1 cellular context compared by ENCODE assay signal in the genomic region with DNA sequence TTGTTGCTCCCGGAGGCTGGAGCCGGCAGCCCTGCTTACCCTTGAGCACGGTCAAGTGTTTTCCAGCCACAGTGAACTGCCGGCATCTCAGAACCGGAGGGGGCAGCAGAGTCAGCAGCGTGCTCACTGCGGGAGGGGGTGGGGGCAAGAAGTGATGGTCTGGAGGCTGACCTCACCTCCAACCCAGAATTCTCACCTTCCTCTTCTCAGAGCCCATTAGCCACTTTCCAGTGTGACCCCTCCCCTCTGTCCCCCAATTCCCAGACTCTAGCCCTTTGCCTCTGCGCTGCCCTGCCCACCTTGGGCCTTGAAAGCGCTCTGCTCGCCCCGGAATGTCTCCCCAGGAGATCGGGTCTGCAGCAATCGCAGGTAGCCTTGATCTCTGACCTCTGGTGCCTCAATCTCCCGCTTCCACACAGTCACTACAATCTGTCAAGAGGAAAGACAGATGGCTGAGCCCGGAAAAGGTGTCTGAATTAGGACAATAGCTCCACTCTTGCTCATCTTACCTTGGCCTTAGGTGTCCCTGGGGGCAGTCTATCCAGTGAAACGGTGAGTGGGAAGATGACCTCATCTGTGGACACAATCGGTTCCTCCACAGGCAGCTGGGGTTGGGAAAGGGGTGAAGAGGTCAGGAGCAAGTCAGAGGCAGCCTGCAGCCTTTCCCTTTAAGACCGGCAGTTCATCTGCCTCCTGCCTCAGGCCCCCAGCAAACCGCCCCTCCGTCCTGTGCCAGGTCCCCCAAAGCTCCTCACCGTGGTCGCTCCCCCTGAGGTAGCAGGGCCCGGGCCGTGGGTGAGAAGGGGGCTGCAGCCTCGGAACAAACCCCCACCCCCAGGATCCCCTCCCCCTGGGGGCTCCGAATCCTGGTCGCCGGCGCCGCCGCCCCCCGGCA.
TF ChIP-seq lines count a peak whose summit lies in the region.

No MANE protein-coding gene starts in this region.

TF ChIP-seq in K562, 482 proteins besides CTCF, POLR2A, EP300 and RAD21 (continued from another document and continues in another):
- no peak for TF ChIP-seq ATF1 (CRISPR knock-in tag; IDR thresholded peaks at IDR 0.05)
- no peak for TF ChIP-seq ATF1 (tag; IDR thresholded peaks at IDR 0.05)
- TF ChIP-seq ZNF551 (CRISPR knock-in tag; IDR thresholded peaks at IDR 0.05): no peak
- TF ChIP-seq ETV1 (tag; conservative IDR thresholded peaks at IDR 0.05; ENCODE audit: low read depth): no peak
- TF ChIP-seq, protein P1, sequence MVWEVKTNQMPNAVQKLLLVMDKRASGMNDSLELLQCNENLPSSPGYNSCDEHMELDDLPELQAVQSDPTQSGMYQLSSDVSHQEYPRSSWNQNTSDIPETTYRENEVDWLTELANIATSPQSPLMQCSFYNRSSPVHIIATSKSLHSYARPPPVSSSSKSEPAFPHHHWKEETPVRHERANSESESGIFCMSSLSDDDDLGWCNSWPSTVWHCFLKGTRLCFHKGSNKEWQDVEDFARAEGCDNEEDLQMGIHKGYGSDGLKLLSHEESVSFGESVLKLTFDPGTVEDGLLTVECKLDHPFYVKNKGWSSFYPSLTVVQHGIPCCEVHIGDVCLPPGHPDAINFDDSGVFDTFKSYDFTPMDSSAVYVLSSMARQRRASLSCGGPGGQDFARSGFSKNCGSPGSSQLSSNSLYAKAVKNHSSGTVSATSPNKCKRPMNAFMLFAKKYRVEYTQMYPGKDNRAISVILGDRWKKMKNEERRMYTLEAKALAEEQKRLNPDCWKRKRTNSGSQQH (CRISPR knock-in tag; IDR thresholded peaks at IDR 0.05): 0 out of 2 replicates have a peak, but pooled peaks have one; percentile 26
- no peak for TF ChIP-seq MIER1 (IDR thresholded peaks at IDR 0.05; ENCODE audit: low read depth)
- no peak for TF ChIP-seq PHF21A (IDR thresholded peaks at IDR 0.05; ENCODE audit: borderline replicate concordance, low read depth)
- no peak for TF ChIP-seq TRIM28 (IDR thresholded peaks at IDR 0.05)
- TF ChIP-seq NBN (IDR thresholded peaks at IDR 0.05; ENCODE audit: low read depth): no peak
- no peak for TF ChIP-seq MCM2 (IDR thresholded peaks at IDR 0.05; ENCODE audit: low read depth)
- TF ChIP-seq, protein P2, sequence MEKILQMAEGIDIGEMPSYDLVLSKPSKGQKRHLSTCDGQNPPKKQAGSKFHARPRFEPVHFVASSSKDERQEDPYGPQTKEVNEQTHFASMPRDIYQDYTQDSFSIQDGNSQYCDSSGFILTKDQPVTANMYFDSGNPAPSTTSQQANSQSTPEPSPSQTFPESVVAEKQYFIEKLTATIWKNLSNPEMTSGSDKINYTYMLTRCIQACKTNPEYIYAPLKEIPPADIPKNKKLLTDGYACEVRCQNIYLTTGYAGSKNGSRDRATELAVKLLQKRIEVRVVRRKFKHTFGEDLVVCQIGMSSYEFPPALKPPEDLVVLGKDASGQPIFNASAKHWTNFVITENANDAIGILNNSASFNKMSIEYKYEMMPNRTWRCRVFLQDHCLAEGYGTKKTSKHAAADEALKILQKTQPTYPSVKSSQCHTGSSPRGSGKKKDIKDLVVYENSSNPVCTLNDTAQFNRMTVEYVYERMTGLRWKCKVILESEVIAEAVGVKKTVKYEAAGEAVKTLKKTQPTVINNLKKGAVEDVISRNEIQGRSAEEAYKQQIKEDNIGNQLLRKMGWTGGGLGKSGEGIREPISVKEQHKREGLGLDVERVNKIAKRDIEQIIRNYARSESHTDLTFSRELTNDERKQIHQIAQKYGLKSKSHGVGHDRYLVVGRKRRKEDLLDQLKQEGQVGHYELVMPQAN (IDR thresholded peaks at IDR 0.05; ENCODE audit: borderline replicate concordance): peak; percentile 54
- no peak for TF ChIP-seq MECOM (CRISPR knock-in tag; IDR thresholded peaks at IDR 0.05)
- TF ChIP-seq, protein P3, sequence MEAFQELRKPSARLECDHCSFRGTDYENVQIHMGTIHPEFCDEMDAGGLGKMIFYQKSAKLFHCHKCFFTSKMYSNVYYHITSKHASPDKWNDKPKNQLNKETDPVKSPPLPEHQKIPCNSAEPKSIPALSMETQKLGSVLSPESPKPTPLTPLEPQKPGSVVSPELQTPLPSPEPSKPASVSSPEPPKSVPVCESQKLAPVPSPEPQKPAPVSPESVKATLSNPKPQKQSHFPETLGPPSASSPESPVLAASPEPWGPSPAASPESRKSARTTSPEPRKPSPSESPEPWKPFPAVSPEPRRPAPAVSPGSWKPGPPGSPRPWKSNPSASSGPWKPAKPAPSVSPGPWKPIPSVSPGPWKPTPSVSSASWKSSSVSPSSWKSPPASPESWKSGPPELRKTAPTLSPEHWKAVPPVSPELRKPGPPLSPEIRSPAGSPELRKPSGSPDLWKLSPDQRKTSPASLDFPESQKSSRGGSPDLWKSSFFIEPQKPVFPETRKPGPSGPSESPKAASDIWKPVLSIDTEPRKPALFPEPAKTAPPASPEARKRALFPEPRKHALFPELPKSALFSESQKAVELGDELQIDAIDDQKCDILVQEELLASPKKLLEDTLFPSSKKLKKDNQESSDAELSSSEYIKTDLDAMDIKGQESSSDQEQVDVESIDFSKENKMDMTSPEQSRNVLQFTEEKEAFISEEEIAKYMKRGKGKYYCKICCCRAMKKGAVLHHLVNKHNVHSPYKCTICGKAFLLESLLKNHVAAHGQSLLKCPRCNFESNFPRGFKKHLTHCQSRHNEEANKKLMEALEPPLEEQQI (IDR thresholded peaks at IDR 0.05): no peak
- TF ChIP-seq PML (IDR thresholded peaks at IDR 0.05; ENCODE audit: low read length): peak; percentile 38; the same call in 1 of the 2 replicates
- TF ChIP-seq ASH1L (IDR thresholded peaks at IDR 0.05; ENCODE audit: borderline replicate concordance, low read depth, partially characterized antibody): no peak
- no peak for TF ChIP-seq PHTF2 (CRISPR knock-in tag; IDR thresholded peaks at IDR 0.05)
- TF ChIP-seq CREB1 (IDR thresholded peaks at IDR 0.05): no peak
- 0 out of 2 replicates have a peak, but pooled peaks have one; percentile 20 for TF ChIP-seq CREB1 (CRISPR knock-in tag; IDR thresholded peaks at IDR 0.05)
- TF ChIP-seq PHB (CRISPR knock-in tag; IDR thresholded peaks at IDR 0.05): no peak
- TF ChIP-seq KLF16 (IDR thresholded peaks at IDR 0.05): no peak
- TF ChIP-seq E2F1 (CRISPR knock-in tag; IDR thresholded peaks at IDR 0.05): no peak
- TF ChIP-seq TAF7 (tag; IDR thresholded peaks at IDR 0.05): no peak
- no peak for TF ChIP-seq RBM17 (IDR thresholded peaks at IDR 0.05; ENCODE audit: borderline replicate concordance, low read depth, low read length)
- TF ChIP-seq, protein P4, sequence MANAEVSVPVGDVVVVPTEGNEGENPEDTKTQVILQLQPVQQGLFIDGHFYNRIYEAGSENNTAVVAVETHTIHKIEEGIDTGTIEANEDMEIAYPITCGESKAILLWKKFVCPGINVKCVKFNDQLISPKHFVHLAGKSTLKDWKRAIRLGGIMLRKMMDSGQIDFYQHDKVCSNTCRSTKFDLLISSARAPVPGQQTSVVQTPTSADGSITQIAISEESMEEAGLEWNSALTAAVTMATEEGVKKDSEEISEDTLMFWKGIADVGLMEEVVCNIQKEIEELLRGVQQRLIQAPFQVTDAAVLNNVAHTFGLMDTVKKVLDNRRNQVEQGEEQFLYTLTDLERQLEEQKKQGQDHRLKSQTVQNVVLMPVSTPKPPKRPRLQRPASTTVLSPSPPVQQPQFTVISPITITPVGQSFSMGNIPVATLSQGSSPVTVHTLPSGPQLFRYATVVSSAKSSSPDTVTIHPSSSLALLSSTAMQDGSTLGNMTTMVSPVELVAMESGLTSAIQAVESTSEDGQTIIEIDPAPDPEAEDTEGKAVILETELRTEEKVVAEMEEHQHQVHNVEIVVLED (CRISPR knock-in tag; IDR thresholded peaks at IDR 0.05): no peak
- TF ChIP-seq ZHX1 (conservative IDR thresholded peaks at IDR 0.05; ENCODE audit: low read length): no peak
- no peak for TF ChIP-seq PRPF4 (IDR thresholded peaks at IDR 0.05; ENCODE audit: insufficient read depth, low read depth, low read length, poor library complexity, severe bottlenecking)
- TF ChIP-seq ZNF407 (IDR thresholded peaks at IDR 0.05; ENCODE audit: low read depth): no peak
- TF ChIP-seq SAFB (IDR thresholded peaks at IDR 0.05; ENCODE audit: borderline replicate concordance, low read depth, low read length): no peak
- peak; percentile 55; the same call in 1 of the 2 replicates for TF ChIP-seq EP400 (IDR thresholded peaks at IDR 0.05)
- TF ChIP-seq ZNF75A (CRISPR knock-in tag; IDR thresholded peaks at IDR 0.05): no peak
- TF ChIP-seq OTX1 (CRISPR knock-in tag; IDR thresholded peaks at IDR 0.05): no peak
- peak; percentile 94 for TF ChIP-seq JUN (IDR thresholded peaks at IDR 0.05; ENCODE audit: borderline replicate concordance, low read depth, low read length)
- TF ChIP-seq JUN (CRISPR knock-in tag; IDR thresholded peaks at IDR 0.05; ENCODE audit: borderline replicate concordance): 0 out of 2 replicates have a peak, but pooled peaks have one; percentile 62
- TF ChIP-seq, protein P5, sequence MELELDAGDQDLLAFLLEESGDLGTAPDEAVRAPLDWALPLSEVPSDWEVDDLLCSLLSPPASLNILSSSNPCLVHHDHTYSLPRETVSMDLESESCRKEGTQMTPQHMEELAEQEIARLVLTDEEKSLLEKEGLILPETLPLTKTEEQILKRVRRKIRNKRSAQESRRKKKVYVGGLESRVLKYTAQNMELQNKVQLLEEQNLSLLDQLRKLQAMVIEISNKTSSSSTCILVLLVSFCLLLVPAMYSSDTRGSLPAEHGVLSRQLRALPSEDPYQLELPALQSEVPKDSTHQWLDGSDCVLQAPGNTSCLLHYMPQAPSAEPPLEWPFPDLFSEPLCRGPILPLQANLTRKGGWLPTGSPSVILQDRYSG (tag; conservative IDR thresholded peaks at IDR 0.05; ENCODE audit: low read depth): no peak
- no peak for TF ChIP-seq CCNT2 (IDR thresholded peaks at IDR 0.05; ENCODE audit: borderline replicate concordance, extremely low read depth, insufficient read length, low read depth, low read length)
